Comparison of ENCODE assay signal across 14 cellular contexts in the genomic region with DNA sequence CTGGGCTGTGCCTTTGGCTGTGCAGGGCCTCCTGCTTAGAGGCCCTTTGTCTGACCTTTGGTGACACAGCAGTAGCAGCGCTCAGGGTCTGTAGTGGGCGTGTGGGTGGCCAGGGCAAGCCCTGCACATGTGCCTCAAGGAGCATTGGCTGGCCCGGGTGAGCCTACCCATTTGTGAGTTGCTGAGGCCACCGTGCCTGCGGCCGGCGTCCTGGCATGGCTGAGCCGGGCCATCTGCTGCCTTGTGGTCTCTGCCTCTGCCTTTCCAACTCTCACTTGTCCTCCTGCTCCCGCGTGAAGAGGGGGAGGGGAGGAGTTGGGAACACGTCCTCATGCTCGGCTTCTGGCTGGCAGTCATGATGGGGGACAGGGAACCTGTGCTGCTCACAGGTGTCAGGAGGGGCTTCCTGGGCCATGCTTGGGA. TPM values are rescaled to one million over a fixed set of nuclear protein-coding genes. Genes with fewer than 3 reads are reported as not detected.
DNase-seq lines count a peak whose midpoint lies in the region; ATAC-seq and TF ChIP-seq lines count a peak whose summit lies in the region.
"Had no signal": no experiment of that assay in that cellular context is flagged by ENCODE, and none has a peak within 500 bp of the region (broad histone marks: within the 10 kb centered on the region; RNA-seq: fewer than 3 reads in every experiment).

No MANE protein-coding gene starts in this region.

- no peaks in the 10 kb centered on the region for H3K9me3 ChIP-seq in effector memory CD4-positive, alpha-beta T cell (ENCODE audit: control insufficient read depth, low read length)

- DNase-seq in CD14-positive monocyte (ENCODE audit: low spot score) (no peak), HL-60 (ENCODE audit: low read depth in 1 of 2, low spot score in 1 of 2) (peak in 1 of 2 experiments; percentile 61), memory B cell (ENCODE audit: low spot score in 2 of 2) (no peak)
- DNase-seq in activated CD4-positive, alpha-beta memory T cell treated with anti-CD3 and anti-CD28 coated beads, Interleukin-2, amount 10 ng/mL, durations not matched to agents 7 days and 5 days = no peak
- DNase-seq in effector memory CD4-positive, alpha-beta T cell = no peak
- DNase-seq: activated CD4-positive, alpha-beta T cell treated with anti-CD3 and anti-CD28 coated beads, Interleukin-2, amount 50 U/mL, for 48 hours; kidney glomerular epithelial cell; NCI-H1694; NK-92 treated with Interleukin-12 subunit alpha and Interleukin-12 subunit beta, amount 100 ng/mL, for 24 hours had no signal

- POLR2A ChIA-PET in activated CD4-positive, alpha-beta memory T cell treated with anti-CD3 and anti-CD28 coated beads, Interleukin-2, amount 10 ng/mL, durations not matched to agents 7 days and 5 days (lab: Charles Lee) = interaction anchor here (1.0 to 4.6 kb wide), 3 partner anchors 11 to 43 kb away, joined by 3 to 226 read pairs (median 32); no protein-coding TSS in a partner anchor

- no peaks in the 10 kb centered on the region for H3K27me3 ChIP-seq in HL-60 (ENCODE audit: insufficient read depth, poor library complexity, severe bottlenecking)
- no peaks in the 10 kb centered on the region for H3K27me3 ChIP-seq in effector memory CD4-positive, alpha-beta T cell (replicated peaks; ENCODE audit: control insufficient read depth, insufficient read depth, low read length, poor library complexity, severe bottlenecking)
- H3K27me3 ChIP-seq: dorsolateral prefrontal cortex had no signal

- H3K4me3 Mint-ChIP-seq in CD14-positive monocyte = no peak overlapping the region
- H3K4me3 Mint-ChIP-seq in activated CD4-positive, alpha-beta memory T cell treated with anti-CD3 and anti-CD28 coated beads, Interleukin-2, amount 10 ng/mL, durations not matched to agents 7 days and 5 days = no peak overlapping the region
- H3K4me3 Mint-ChIP-seq in memory B cell = peak overlapping the region; percentile 79

- H3K9me3 Mint-ChIP-seq in CD14-positive monocyte (no peaks in the 10 kb centered on the region), memory B cell (no peaks in the 10 kb centered on the region)
- no peaks in the 10 kb centered on the region for H3K9me3 Mint-ChIP-seq in activated CD4-positive, alpha-beta memory T cell treated with anti-CD3 and anti-CD28 coated beads, Interleukin-2, amount 10 ng/mL, durations not matched to agents 7 days and 5 days

- ATAC-seq in memory B cell (ENCODE audit: low read depth) (no peak), HG02763 (IDR thresholded peaks at IDR 0.05; ENCODE audit: unreplicated experiment) (no peak), GM21619 (IDR thresholded peaks at IDR 0.05; ENCODE audit: unreplicated experiment) (no peak), HG03039 (IDR thresholded peaks at IDR 0.05; ENCODE audit: unreplicated experiment) (no peak)
- ATAC-seq: SK-N-SH treated with all-trans-retinoic acid at 6 μM for 48 hours had no signal

- intact Hi-C loops in CD14-positive monocyte (cut with micrococcal nuclease) = no loop called here

- peak overlapping the region; percentile 100 for H3K27ac Mint-ChIP-seq in CD14-positive monocyte
- peak overlapping the region; percentile 98 for H3K27ac Mint-ChIP-seq in activated CD4-positive, alpha-beta memory T cell treated with anti-CD3 and anti-CD28 coated beads, Interleukin-2, amount 10 ng/mL, durations not matched to agents 7 days and 5 days
- peak overlapping the region; percentile 100 for H3K27ac Mint-ChIP-seq in memory B cell

- H3K4me1 ChIP-seq in effector memory CD4-positive, alpha-beta T cell (ENCODE audit: control insufficient read depth, insufficient read depth, low read length, poor library complexity, severe bottlenecking) = peaks cover 41% of the 10 kb centered on the region

- H3K27me3 Mint-ChIP-seq in CD14-positive monocyte (ENCODE audit: low read depth in 3 of 3) (peaks cover 0 to 5% (median 0%) of the 10 kb centered on the region in 3 donors), memory B cell (no peaks in the 10 kb centered on the region)
- H3K27me3 Mint-ChIP-seq in activated CD4-positive, alpha-beta memory T cell treated with anti-CD3 and anti-CD28 coated beads, Interleukin-2, amount 10 ng/mL, durations not matched to agents 7 days and 5 days = no peaks in the 10 kb centered on the region

- H3K4me3 ChIP-seq in HL-60 (replicated peaks; ENCODE audit: insufficient read depth, low read length) = no peak overlapping the region
- no peak overlapping the region for H3K4me3 ChIP-seq in effector memory CD4-positive, alpha-beta T cell (ENCODE audit: insufficient read depth, low read depth, low read length, poor library complexity, severe bottlenecking)
- H3K4me3 ChIP-seq: dorsolateral prefrontal cortex had no signal

- H3K27ac ChIP-seq in HL-60 (replicated peaks) = peak overlapping the region; percentile 95
- H3K27ac ChIP-seq in effector memory CD4-positive, alpha-beta T cell (ENCODE audit: insufficient read depth, low read length, poor library complexity, severe bottlenecking) = no peak overlapping the region

- CTCF ChIA-PET in activated CD4-positive, alpha-beta memory T cell treated with anti-CD3 and anti-CD28 coated beads, Interleukin-2, amount 10 ng/mL, durations not matched to agents 7 days and 5 days (lab: Charles Lee) = interaction anchor here (1.0 to 1.2 kb wide), 2 partner anchors 9 to 21 kb away, joined by 4 read pairs; no protein-coding TSS in a partner anchor

- TF ChIP-seq CTCF in CD14-positive monocyte (IDR thresholded peaks at IDR 0.05) (no peak), HL-60 (IDR thresholded peaks at IDR 0.05; ENCODE audit: insufficient read depth, low read length) (no peak)

- peaks cover 5% of the 10 kb centered on the region for H3K36me3 ChIP-seq in effector memory CD4-positive, alpha-beta T cell (ENCODE audit: control insufficient read depth, insufficient read depth, low read length)

- H3K36me3 Mint-ChIP-seq in CD14-positive monocyte (peaks cover 29 to 41% of the 10 kb centered on the region in 2 donors), memory B cell (peaks cover 11% of the 10 kb centered on the region)
- H3K36me3 Mint-ChIP-seq in activated CD4-positive, alpha-beta memory T cell treated with anti-CD3 and anti-CD28 coated beads, Interleukin-2, amount 10 ng/mL, durations not matched to agents 7 days and 5 days (ENCODE audit: low read depth) = peaks cover 56% of the 10 kb centered on the region

- H3K4me1 Mint-ChIP-seq in CD14-positive monocyte (peaks cover 71% of the 10 kb centered on the region), memory B cell (peaks cover 50% of the 10 kb centered on the region)
- H3K4me1 Mint-ChIP-seq in activated CD4-positive, alpha-beta memory T cell treated with anti-CD3 and anti-CD28 coated beads, Interleukin-2, amount 10 ng/mL, durations not matched to agents 7 days and 5 days = peaks cover 65% of the 10 kb centered on the region

RNA-seq across cellular contexts. Expression of a gene that starts 9.2 kb away (rescaled TPM):
- polyA plus RNA-seq in CD14-positive monocyte = 10 to 100 TPM; 38.2 to 50.0 TPM
- 10 to 100 TPM; 59.5 to 61.9 TPM for total RNA-seq in activated CD4-positive, alpha-beta memory T cell treated with anti-CD3 and anti-CD28 coated beads, Interleukin-2, amount 10 ng/mL, durations not matched to agents 7 days and 5 days

RNA-seq across cellular contexts. Expression of a gene that starts 28.0 kb away (rescaled TPM):
- polyA plus RNA-seq in CD14-positive monocyte = 1 to 10 TPM; 6.6 to 7.4 TPM
- total RNA-seq in activated CD4-positive, alpha-beta memory T cell treated with anti-CD3 and anti-CD28 coated beads, Interleukin-2, amount 10 ng/mL, durations not matched to agents 7 days and 5 days = 10 to 100 TPM; 27.2 to 28.3 TPM

RNA-seq across cellular contexts. Expression of a gene that starts 40.5 kb away (rescaled TPM):
- 10 to 100 TPM in 1 of 2 donors, 1 to 10 TPM in 1; 9.7 to 11.8 TPM for polyA plus RNA-seq in CD14-positive monocyte
- total RNA-seq in activated CD4-positive, alpha-beta memory T cell treated with anti-CD3 and anti-CD28 coated beads, Interleukin-2, amount 10 ng/mL, durations not matched to agents 7 days and 5 days = 10 to 100 TPM in 1 of 2 experiments, 1 to 10 TPM in 1; 9.4 to 10.4 TPM

RNA-seq across cellular contexts. Expression of a gene that starts 40.6 kb away (rescaled TPM):
- 1 to 10 TPM; 5.4 to 6.1 TPM for polyA plus RNA-seq in CD14-positive monocyte
- 10 to 100 TPM; 19.5 to 19.8 TPM for total RNA-seq in activated CD4-positive, alpha-beta memory T cell treated with anti-CD3 and anti-CD28 coated beads, Interleukin-2, amount 10 ng/mL, durations not matched to agents 7 days and 5 days

RNA-seq across cellular contexts. Expression of a gene that starts 54.6 kb away (rescaled TPM):
- polyA plus RNA-seq in CD14-positive monocyte = 100 to 1,000 TPM in 1 of 2 donors, 10 to 100 TPM in 1; 65.7 to 104 TPM
- total RNA-seq in activated CD4-positive, alpha-beta memory T cell treated with anti-CD3 and anti-CD28 coated beads, Interleukin-2, amount 10 ng/mL, durations not matched to agents 7 days and 5 days = 10 to 100 TPM; 41.7 to 46.5 TPM
